27 cellular contexts compared by ENCODE assay signal in the genomic region with DNA sequence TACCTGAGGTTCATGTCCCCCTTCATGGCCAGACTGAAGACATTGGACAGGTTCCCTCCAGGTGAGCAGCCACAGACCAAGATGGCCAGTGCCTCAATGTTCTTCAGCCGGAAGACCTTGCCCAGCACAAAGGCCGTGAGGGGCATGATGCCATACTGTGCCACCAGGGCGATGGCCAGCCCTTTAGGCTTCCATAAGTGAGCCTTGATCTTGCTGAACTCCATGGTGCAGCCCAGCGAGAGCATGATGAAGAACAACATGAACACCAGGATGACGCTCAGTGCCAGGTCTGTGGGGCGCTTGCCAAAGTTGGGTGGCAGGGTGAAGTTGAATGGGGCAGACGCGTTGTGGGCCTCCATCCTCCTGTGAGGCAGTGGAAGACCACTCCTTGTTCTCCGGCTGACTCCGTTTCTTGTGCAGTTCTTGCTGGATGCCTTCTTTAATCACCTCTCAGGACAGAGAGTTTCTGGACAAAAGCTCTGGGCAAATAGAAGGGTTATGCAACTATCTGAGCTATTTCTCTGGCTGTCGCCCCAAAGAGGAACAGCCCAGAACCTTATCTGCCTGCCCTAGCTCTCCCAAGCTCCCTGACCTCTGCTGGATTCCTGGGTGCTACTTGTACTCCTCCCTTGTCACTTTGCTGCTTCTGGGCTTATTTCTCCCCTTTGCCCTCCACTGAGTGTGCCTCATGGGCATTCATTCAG. TPM values are rescaled to one million over a fixed set of nuclear protein-coding genes. Genes with fewer than 3 reads are reported as not detected.
DNase-seq lines count a peak whose midpoint lies in the region; ATAC-seq and TF ChIP-seq lines count a peak whose summit lies in the region.
"Had no signal": no experiment of that assay in that cellular context is flagged by ENCODE, and none has a peak within 500 bp of the region (broad histone marks: within the 10 kb centered on the region; RNA-seq: fewer than 3 reads in every experiment).

Gene SLC10A1, minus strand, starts transcription at position 445 of the 704 bp plus-strand sequence. Its CDS starts 86 bp downstream, at position 359.

- intact Hi-C loops in left cardiac atrium (cut with DNase I) (no loop called here), lower lobe of right lung (cut with DNase I) (no loop called here), upper lobe of right lung (cut with DNase I) (no loop called here)

- no peak for TF ChIP-seq CTCF in lower lobe of right lung (IDR thresholded peaks at IDR 0.05)
- no peak for TF ChIP-seq CTCF in upper lobe of right lung (IDR thresholded peaks at IDR 0.05)

- H3K27ac ChIP-seq in lower lobe of right lung (no peak within 1 kb of the TSS), upper lobe of right lung (no peak within 1 kb of the TSS)
- H3K27ac ChIP-seq: BLaER1 treated with 17β-estradiol and CSF1 and Interleukin-3, amounts not matched to agents 10 nM and 100 nM; Peyer's patch; spleen; WERI-Rb-1 had no signal

- peaks cover 8% of the 10 kb centered on the region for H3K4me1 ChIP-seq in lower lobe of right lung
- H3K4me1 ChIP-seq in upper lobe of right lung, result peaks cover 9% of the 10 kb centered on the region
- H3K4me1 ChIP-seq: BLaER1 treated with 17β-estradiol and CSF1 and Interleukin-3, amounts not matched to agents 10 nM and 100 nM; Peyer's patch; spleen had no signal

- peak; percentile 42 for DNase-seq in amniotic epithelial cell (ENCODE audit: low read depth)
- no peak for DNase-seq in left cardiac atrium
- DNase-seq in lower lobe of right lung, result no peak
- no peak for DNase-seq in upper lobe of right lung
- DNase-seq in LoVo (ENCODE audit: low spot score), result no peak
- DNase-seq: activated CD4-positive, alpha-beta T cell treated with anti-CD3 and anti-CD28 coated beads, Interleukin-2, amount 50 U/mL, for 1 hour; activated effector memory CD4-positive, alpha-beta T cell treated with anti-CD3 and anti-CD28 coated beads, Interleukin-2, amount 50 U/mL, for 16 hours; activated T-cell treated with anti-CD3 and anti-CD28 coated beads, Interleukin-2, amount 50 U/mL, for 1 hour; central memory CD4-positive, alpha-beta T cell; effector memory CD8-positive, alpha-beta T cell; NCI-H1048; NCI-H446; NCI-H774; Peyer's patch; SIG-M5; spleen; stimulated activated CD4-positive, alpha-beta T cell treated with anti-CD3 and anti-CD28 coated beads, Interleukin-2, amount 100 ng/mL, for 24 hours; stimulated activated naive CD8-positive, alpha-beta T cell treated with anti-CD3 and anti-CD28 coated beads, Interleukin-15, Interleukin-2, amounts not matched to agents 100 U/mL and 50 U/mL, for 24 hours; T-helper 9 cell; WERI-Rb-1 had no signal

- H3K9me3 ChIP-seq in lower lobe of right lung (no peaks in the 10 kb centered on the region), upper lobe of right lung (no peaks in the 10 kb centered on the region)
- H3K9me3 ChIP-seq: Peyer's patch, spleen had no signal

- H3K4me3 ChIP-seq in lower lobe of right lung, result no peak within 1 kb of the TSS
- H3K4me3 ChIP-seq in upper lobe of right lung, result no peak within 1 kb of the TSS
- H3K4me3 ChIP-seq: BLaER1 treated with 17β-estradiol and CSF1 and Interleukin-3, amounts not matched to agents 10 nM and 100 nM; spleen had no signal

- ATAC-seq in left cardiac atrium, result peak; percentile 67 to 72
- ATAC-seq in lower lobe of right lung, result peak; percentile 44 to 55
- peak; percentile 60 for ATAC-seq in upper lobe of right lung
- no peak for ATAC-seq in HG02973 (IDR thresholded peaks at IDR 0.05; ENCODE audit: unreplicated experiment)
- no peak for ATAC-seq in HG02678 (IDR thresholded peaks at IDR 0.05; ENCODE audit: unreplicated experiment)
- ATAC-seq: effector memory CD8-positive, alpha-beta T cell; stimulated activated naive CD8-positive, alpha-beta T cell treated with anti-CD3 and anti-CD28 coated beads, Interleukin-15, Interleukin-2, amounts not matched to agents 100 U/mL and 50 U/mL, for 24 hours had no signal

- H3K36me3 ChIP-seq in lower lobe of right lung (no peaks in the 10 kb centered on the region), upper lobe of right lung (no peaks in the 10 kb centered on the region)
- H3K36me3 ChIP-seq: BLaER1 treated with 17β-estradiol and CSF1 and Interleukin-3, amounts not matched to agents 10 nM and 100 nM; Peyer's patch; spleen; WERI-Rb-1 had no signal

- H3K27me3 ChIP-seq in lower lobe of right lung (ENCODE audit: low read depth), result no peaks in the 10 kb centered on the region
- H3K27me3 ChIP-seq in upper lobe of right lung, result no peaks in the 10 kb centered on the region
- H3K27me3 ChIP-seq: BLaER1 treated with 17β-estradiol and CSF1 and Interleukin-3, amounts not matched to agents 10 nM and 100 nM; Peyer's patch had no signal

RNA-seq across cellular contexts. Expression of gene SLC10A1, which starts in this region (rescaled TPM):
- total RNA-seq in left cardiac atrium (not detected), lower lobe of right lung (not detected), upper lobe of right lung (not detected)
- total RNA-seq: epithelial cell of proximal tubule, fibroblast of villous mesenchyme, G401, kidney epithelial cell, Peyer's patch, spleen had no signal

Comparison
In these comparisons a context has a peak if more than half of its experiments do, and no peak if none do; other contexts are left out.
1. Peak in ATAC-seq in left cardiac atrium; RNA of the gene not detected or under 1 TPM.
2. Peak in ATAC-seq in lower lobe of right lung; RNA of the gene not detected or under 1 TPM.
3. Peak in ATAC-seq in upper lobe of right lung; RNA of the gene not detected or under 1 TPM.